8 cellular contexts compared by ENCODE assay signal in genomic region chr6:17394192-17394611, GRCh38. TPM values are rescaled to one million over a fixed set of nuclear protein-coding genes. Genes with fewer than 3 reads are reported as not detected.
DNase-seq lines count a peak whose midpoint lies in the region; ATAC-seq, FAIRE-seq and TF ChIP-seq lines count a peak whose summit lies in the region.

No MANE protein-coding gene starts in this region.

- FAIRE-seq in HTR-8/SVneo (lab: Jason Lieb, UNC): peak; percentile 60
- FAIRE-seq in GM12892 (lab: Jason Lieb, UNC): no peak

- ATAC-seq in WTC11: peak; percentile 69
- no peak for ATAC-seq in GM21367 (IDR thresholded peaks at IDR 0.05; ENCODE audit: unreplicated experiment)

- H3K4me1 Mint-ChIP-seq in CD14-positive monocyte (peaks cover 7% of the 10 kb centered on the region), WTC11 (peaks cover 17% of the 10 kb centered on the region), nephron (peaks cover 14% of the 10 kb centered on the region)

- CTCF ChIA-PET in WTC11 (lab: Charles Lee): interaction anchor here (1.1 kb wide), 1 partner anchor 190 kb away, joined by 3 read pairs; no protein-coding TSS in a partner anchor

- TF ChIP-seq CTCF in CD14-positive monocyte (IDR thresholded peaks at IDR 0.05) (no peak), WTC11 (IDR thresholded peaks at IDR 0.05) (no peak), fibroblast of villous mesenchyme (IDR thresholded peaks at IDR 0.05; ENCODE audit: insufficient read depth, low read depth, low read length) (no peak), nephron (IDR thresholded peaks at IDR 0.05; ENCODE audit: unreplicated experiment in 3 of 3) (no peak)

- POLR2A ChIA-PET in WTC11 (lab: Charles Lee): interaction anchor here (1.8 kb wide), 1 partner anchor 114 kb away, joined by 7 read pairs; the partner anchor contains the start of gene RBM24

- H3K4me3 ChIP-seq in fibroblast of villous mesenchyme (ENCODE audit: low read depth, low read length): peak overlapping the region; percentile 70

- H3K4me3 Mint-ChIP-seq in CD14-positive monocyte (peak overlapping the region; percentile 70 to 88), WTC11 (peak overlapping the region; percentile 91), nephron (peak overlapping the region; percentile 97 to 100 (median 98))

- H3K9me3 Mint-ChIP-seq in CD14-positive monocyte: peaks cover 0 to 27% (median 8%) of the 10 kb centered on the region in 7 donors
- H3K9me3 Mint-ChIP-seq in WTC11: peaks cover 14% of the 10 kb centered on the region
- peaks cover 9% of the 10 kb centered on the region for H3K9me3 Mint-ChIP-seq in nephron

- H3K27me3 Mint-ChIP-seq in CD14-positive monocyte (ENCODE audit: low read depth in 3 of 3): peaks cover 42 to 55% (median 52%) of the 10 kb centered on the region in 3 donors
- no peaks in the 10 kb centered on the region; the same call in 1 of the 2 replicates for H3K27me3 Mint-ChIP-seq in WTC11 (ENCODE audit: low read depth)
- peaks cover 22% of the 10 kb centered on the region for H3K27me3 Mint-ChIP-seq in nephron (ENCODE audit: low read depth)

- intact Hi-C loops in CD14-positive monocyte (cut with micrococcal nuclease): no loop called here

- TF ChIP-seq POLR2A in GM12892 (IDR thresholded peaks at IDR 0.05; ENCODE audit: low read depth, low read length): no peak

- no peak overlapping the region for H3K27ac Mint-ChIP-seq in CD14-positive monocyte
- H3K27ac Mint-ChIP-seq in WTC11: peak overlapping the region; percentile 98
- peak overlapping the region; percentile 96 to 98 (median 97) for H3K27ac Mint-ChIP-seq in nephron

- DNase-seq in CD14-positive monocyte (ENCODE audit: low spot score) (no peak), HTR-8/SVneo (ENCODE audit: insufficient read length, low spot score) (peak; percentile 83), WTC11 (ENCODE audit: low spot score) (peak; percentile 70), fibroblast of villous mesenchyme (ENCODE audit: low read depth) (peak; percentile 61), GM12892 (ENCODE audit: insufficient read length) (no peak)
- no peak for DNase-seq in activated CD4-positive, CD25-positive, alpha-beta regulatory T cell treated with anti-CD3 and anti-CD28 coated beads, Interleukin-2, amount 50 U/mL, for 72 hours

- H3K36me3 Mint-ChIP-seq in CD14-positive monocyte (peaks cover 2 to 4% of the 10 kb centered on the region in 2 donors), WTC11 (peaks cover 12% of the 10 kb centered on the region), nephron (ENCODE audit: low read depth) (peaks cover 20% of the 10 kb centered on the region)

TF ChIP-seq in WTC11, 78 proteins besides CTCF, POLR2A, EP300 and RAD21:
- no peak for TF ChIP-seq ZNF219 (CRISPR knock-in tag; IDR thresholded peaks at IDR 0.05; ENCODE audit: borderline replicate concordance)
- TF ChIP-seq TEAD1 (CRISPR knock-in tag; IDR thresholded peaks at IDR 0.05): 0 out of 2 replicates have a peak, but pooled peaks have one; percentile 37
- TF ChIP-seq ATF1 (CRISPR knock-in tag; IDR thresholded peaks at IDR 0.05): no peak
- TF ChIP-seq ARID4B (CRISPR knock-in tag; IDR thresholded peaks at IDR 0.05; ENCODE audit: borderline replicate concordance): no peak

RNA-seq across cellular contexts. Expression of gene CAP2, which starts 0.8 kb away (rescaled TPM):
- not detected for polyA plus RNA-seq in CD14-positive monocyte
- total RNA-seq in WTC11 (2021): 7.2 to 10.9 TPM (median 10.6 TPM) in 3 replicates
- total RNA-seq in fibroblast of villous mesenchyme: 22.2 and 49.7 TPM in 2 replicates
- not detected for polyA plus RNA-seq in GM12892 (2012; ENCODE audit: missing spikeins)

Comparison
In these comparisons a context has a peak if more than half of its experiments do, and no peak if none do; other contexts are left out.
1. DNase-seq: peak in HTR-8/SVneo (single experiment), WTC11 (single experiment) and fibroblast of villous mesenchyme (single experiment); none in CD14-positive monocyte (single experiment), GM12892 (single experiment) and activated CD4-positive, CD25-positive, alpha-beta regulatory T cell treated with anti-CD3 and anti-CD28 coated beads, Interleukin-2, amount 50 U/mL, for 72 hours (single experiment).
2. H3K27ac Mint-ChIP-seq: peak in WTC11 (single experiment) and nephron (3 of 3); none in CD14-positive monocyte (0 of 7).
3. Peak in every context shown above with its lines, with median percentiles within 50 percentile points of each other: H3K4me3 Mint-ChIP-seq.